Comparison of ENCODE assay signal across 1 cellular context in the genomic region with DNA sequence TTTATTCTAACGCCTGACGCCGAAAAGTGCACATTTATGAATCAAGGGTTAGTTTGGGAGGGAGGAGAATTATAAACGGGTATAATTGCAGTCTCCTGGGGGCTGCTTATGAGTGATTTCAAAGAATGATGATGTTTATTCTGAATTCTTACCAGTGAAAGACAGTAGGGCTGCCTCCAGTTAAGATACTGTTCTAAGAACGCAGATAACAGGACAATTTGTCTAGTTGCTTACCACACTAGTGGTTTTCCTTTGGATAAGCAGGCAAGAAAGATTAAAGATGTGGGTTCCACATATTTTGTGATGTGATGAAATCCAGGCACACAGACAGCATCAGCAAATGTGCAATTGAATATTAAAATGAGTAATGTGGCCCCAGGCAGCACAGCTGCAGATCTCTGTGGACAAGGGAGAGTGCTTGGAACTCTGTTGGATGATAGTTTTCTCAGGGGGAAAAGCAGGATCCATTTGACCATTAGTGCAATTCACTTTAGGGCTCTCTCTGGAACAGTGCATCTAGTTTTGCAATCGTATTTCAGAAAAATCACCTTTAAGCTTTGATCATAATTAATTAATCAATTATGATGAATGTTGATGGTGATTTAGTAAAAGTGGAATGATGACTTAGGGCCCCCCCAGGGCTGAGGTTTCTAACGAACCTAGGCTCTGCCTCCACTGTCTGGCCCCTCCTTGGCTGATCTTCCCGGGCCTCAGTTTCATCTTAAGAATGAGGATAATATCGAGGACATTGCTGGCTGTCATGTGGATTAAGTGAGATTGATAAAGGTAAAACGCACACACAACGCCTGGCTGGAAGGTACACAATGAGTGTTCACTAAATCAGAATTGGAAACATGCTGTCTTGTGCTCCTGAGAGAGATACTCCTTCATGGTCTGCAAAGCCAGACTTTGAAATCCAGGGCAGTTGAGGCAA.
TF ChIP-seq lines count a peak whose summit lies in the region.

No MANE protein-coding gene starts in this region.

TF ChIP-seq in HEK293, 187 proteins besides CTCF, POLR2A, EP300 and RAD21 (continued from another document and continues in another):
- TF ChIP-seq ZNF426 (tag by site-specific recombination; IDR thresholded peaks at IDR 0.05) (no peak), RBAK (tag by site-specific recombination; IDR thresholded peaks at IDR 0.05) (no peak), ZNF701 (tag by site-specific recombination; IDR thresholded peaks at IDR 0.05) (no peak), SP7 (tag by site-specific recombination; IDR thresholded peaks at IDR 0.05) (peak; percentile 93), ZBTB8A (tag by site-specific recombination; IDR thresholded peaks at IDR 0.05) (no peak), KLF10 (tag by site-specific recombination; IDR thresholded peaks at IDR 0.05) (0 out of 2 replicates have a peak, but pooled peaks have one; percentile 32), ZNF660 (tag by site-specific recombination; IDR thresholded peaks at IDR 0.05) (no peak), ZEB2 (tag by site-specific recombination; IDR thresholded peaks at IDR 0.05) (peak; percentile 85), ZNF658 (tag by site-specific recombination; IDR thresholded peaks at IDR 0.05) (no peak), ZNF791 (tag by site-specific recombination; IDR thresholded peaks at IDR 0.05) (no peak), ZNF792 (tag by site-specific recombination; IDR thresholded peaks at IDR 0.05) (no peak), ZNF221 (tag by site-specific recombination; IDR thresholded peaks at IDR 0.05; ENCODE audit: borderline replicate concordance) (no peak), ZNF473 (tag by site-specific recombination; IDR thresholded peaks at IDR 0.05) (no peak), REPIN1 (tag by site-specific recombination; IDR thresholded peaks at IDR 0.05; ENCODE audit: low read depth) (no peak), ZNF266 (tag by site-specific recombination; IDR thresholded peaks at IDR 0.05; ENCODE audit: low read depth) (no peak), ZBTB17 (tag by site-specific recombination; IDR thresholded peaks at IDR 0.05) (peak; percentile 64), ZNF324 (tag by site-specific recombination; IDR thresholded peaks at IDR 0.05) (no peak), ZIC2 (tag by site-specific recombination; IDR thresholded peaks at IDR 0.05) (peak; percentile 48; the same call in 1 of the 2 replicates), PRDM1 (tag by site-specific recombination; IDR thresholded peaks at IDR 0.05) (peak; percentile 46; the same call in 1 of the 2 replicates), ZBTB21 (tag by site-specific recombination; IDR thresholded peaks at IDR 0.05) (no peak), ZNF623 (tag by site-specific recombination; IDR thresholded peaks at IDR 0.05) (no peak), ZNF366 (tag by site-specific recombination; conservative IDR thresholded peaks at IDR 0.05) (0 out of 2 replicates have a peak, but pooled peaks have one; percentile 10), ZNF292 (tag by site-specific recombination; IDR thresholded peaks at IDR 0.05; ENCODE audit: borderline replicate concordance, low read depth) (no peak), ZNF521 (tag by site-specific recombination; IDR thresholded peaks at IDR 0.05) (no peak), FEZF1 (tag by site-specific recombination; IDR thresholded peaks at IDR 0.05) (peak; percentile 54; the same call in 1 of the 2 replicates), YY2 (tag by site-specific recombination; IDR thresholded peaks at IDR 0.05) (no peak), MYNN (tag by site-specific recombination; IDR thresholded peaks at IDR 0.05; ENCODE audit: borderline replicate concordance) (no peak), ZNF114 (tag by site-specific recombination; IDR thresholded peaks at IDR 0.05) (no peak), ZNF423 (tag by site-specific recombination; IDR thresholded peaks at IDR 0.05) (no peak), ZBTB48 (tag by site-specific recombination; IDR thresholded peaks at IDR 0.05) (no peak), ZNF133 (tag by site-specific recombination; IDR thresholded peaks at IDR 0.05) (no peak), ZNF175 (tag by site-specific recombination; IDR thresholded peaks at IDR 0.05) (no peak), SALL2 (tag by site-specific recombination; IDR thresholded peaks at IDR 0.05; ENCODE audit: borderline replicate concordance) (no peak), GLIS2 (tag by site-specific recombination; IDR thresholded peaks at IDR 0.05) (no peak), TRIM28 (IDR thresholded peaks at IDR 0.05; ENCODE audit: borderline replicate concordance, low read length) (peak; percentile 59), ZNF274 (IDR thresholded peaks at IDR 0.05; ENCODE audit: low read length) (no peak), ZNF274 (tag by site-specific recombination; IDR thresholded peaks at IDR 0.05; ENCODE audit: borderline replicate concordance) (no peak), ZNF768 (tag by site-specific recombination; IDR thresholded peaks at IDR 0.05) (no peak)
- TF ChIP-seq, protein P1, sequence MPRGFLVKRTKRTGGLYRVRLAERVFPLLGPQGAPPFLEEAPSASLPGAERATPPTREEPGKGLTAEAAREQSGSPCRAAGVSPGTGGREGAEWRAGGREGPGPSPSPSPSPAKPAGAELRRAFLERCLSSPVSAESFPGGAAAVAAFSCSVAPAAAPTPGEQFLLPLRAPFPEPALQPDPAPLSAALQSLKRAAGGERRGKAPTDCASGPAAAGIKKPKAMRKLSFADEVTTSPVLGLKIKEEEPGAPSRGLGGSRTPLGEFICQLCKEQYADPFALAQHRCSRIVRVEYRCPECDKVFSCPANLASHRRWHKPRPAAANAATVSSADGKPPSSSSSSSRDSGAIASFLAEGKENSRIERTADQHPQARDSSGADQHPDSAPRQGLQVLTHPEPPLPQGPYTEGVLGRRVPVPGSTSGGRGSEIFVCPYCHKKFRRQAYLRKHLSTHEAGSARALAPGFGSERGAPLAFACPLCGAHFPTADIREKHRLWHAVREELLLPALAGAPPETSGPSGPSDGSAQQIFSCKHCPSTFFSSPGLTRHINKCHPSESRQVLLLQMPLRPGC (tag by site-specific recombination; IDR thresholded peaks at IDR 0.05), result peak; percentile 12; the same call in 1 of the 2 replicates
- TF ChIP-seq, protein P2, sequence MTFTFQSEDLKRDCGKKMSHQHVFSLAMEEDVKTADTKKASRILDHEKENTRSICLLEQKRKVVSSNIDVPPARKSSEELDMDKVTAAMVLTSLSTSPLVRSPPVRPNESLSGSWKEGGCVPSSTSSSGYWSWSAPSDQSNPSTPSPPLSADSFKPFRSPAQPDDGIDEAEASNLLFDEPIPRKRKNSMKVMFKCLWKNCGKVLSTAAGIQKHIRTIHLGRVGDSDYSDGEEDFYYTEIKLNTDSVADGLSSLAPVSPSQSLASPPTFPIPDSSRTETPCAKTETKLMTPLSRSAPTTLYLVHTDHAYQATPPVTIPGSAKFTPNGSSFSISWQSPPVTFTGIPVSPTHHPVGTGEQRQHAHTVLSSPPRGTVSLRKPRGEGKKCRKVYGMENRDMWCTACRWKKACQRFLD (tag by site-specific recombination; IDR thresholded peaks at IDR 0.05), result no peak
- TF ChIP-seq, protein P3, sequence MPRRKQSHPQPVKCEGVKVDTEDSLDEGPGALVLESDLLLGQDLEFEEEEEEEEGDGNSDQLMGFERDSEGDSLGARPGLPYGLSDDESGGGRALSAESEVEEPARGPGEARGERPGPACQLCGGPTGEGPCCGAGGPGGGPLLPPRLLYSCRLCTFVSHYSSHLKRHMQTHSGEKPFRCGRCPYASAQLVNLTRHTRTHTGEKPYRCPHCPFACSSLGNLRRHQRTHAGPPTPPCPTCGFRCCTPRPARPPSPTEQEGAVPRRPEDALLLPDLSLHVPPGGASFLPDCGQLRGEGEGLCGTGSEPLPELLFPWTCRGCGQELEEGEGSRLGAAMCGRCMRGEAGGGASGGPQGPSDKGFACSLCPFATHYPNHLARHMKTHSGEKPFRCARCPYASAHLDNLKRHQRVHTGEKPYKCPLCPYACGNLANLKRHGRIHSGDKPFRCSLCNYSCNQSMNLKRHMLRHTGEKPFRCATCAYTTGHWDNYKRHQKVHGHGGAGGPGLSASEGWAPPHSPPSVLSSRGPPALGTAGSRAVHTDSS (tag by site-specific recombination; IDR thresholded peaks at IDR 0.05), result no peak
- TF ChIP-seq, protein P4, sequence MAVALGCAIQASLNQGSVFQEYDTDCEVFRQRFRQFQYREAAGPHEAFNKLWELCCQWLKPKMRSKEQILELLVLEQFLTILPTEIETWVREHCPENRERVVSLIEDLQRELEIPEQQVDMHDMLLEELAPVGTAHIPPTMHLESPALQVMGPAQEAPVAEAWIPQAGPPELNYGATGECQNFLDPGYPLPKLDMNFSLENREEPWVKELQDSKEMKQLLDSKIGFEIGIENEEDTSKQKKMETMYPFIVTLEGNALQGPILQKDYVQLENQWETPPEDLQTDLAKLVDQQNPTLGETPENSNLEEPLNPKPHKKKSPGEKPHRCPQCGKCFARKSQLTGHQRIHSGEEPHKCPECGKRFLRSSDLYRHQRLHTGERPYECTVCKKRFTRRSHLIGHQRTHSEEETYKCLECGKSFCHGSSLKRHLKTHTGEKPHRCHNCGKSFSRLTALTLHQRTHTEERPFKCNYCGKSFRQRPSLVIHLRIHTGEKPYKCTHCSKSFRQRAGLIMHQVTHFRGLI (tag by site-specific recombination; IDR thresholded peaks at IDR 0.05), result no peak
- TF ChIP-seq, protein P5, sequence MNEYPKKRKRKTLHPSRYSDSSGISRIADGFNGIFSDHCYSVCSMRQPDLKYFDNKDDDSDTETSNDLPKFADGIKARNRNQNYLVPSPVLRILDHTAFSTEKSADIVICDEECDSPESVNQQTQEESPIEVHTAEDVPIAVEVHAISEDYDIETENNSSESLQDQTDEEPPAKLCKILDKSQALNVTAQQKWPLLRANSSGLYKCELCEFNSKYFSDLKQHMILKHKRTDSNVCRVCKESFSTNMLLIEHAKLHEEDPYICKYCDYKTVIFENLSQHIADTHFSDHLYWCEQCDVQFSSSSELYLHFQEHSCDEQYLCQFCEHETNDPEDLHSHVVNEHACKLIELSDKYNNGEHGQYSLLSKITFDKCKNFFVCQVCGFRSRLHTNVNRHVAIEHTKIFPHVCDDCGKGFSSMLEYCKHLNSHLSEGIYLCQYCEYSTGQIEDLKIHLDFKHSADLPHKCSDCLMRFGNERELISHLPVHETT (tag by site-specific recombination; IDR thresholded peaks at IDR 0.05), result peak; percentile 61; the same call in 1 of the 2 replicates
- TF ChIP-seq, protein P6, sequence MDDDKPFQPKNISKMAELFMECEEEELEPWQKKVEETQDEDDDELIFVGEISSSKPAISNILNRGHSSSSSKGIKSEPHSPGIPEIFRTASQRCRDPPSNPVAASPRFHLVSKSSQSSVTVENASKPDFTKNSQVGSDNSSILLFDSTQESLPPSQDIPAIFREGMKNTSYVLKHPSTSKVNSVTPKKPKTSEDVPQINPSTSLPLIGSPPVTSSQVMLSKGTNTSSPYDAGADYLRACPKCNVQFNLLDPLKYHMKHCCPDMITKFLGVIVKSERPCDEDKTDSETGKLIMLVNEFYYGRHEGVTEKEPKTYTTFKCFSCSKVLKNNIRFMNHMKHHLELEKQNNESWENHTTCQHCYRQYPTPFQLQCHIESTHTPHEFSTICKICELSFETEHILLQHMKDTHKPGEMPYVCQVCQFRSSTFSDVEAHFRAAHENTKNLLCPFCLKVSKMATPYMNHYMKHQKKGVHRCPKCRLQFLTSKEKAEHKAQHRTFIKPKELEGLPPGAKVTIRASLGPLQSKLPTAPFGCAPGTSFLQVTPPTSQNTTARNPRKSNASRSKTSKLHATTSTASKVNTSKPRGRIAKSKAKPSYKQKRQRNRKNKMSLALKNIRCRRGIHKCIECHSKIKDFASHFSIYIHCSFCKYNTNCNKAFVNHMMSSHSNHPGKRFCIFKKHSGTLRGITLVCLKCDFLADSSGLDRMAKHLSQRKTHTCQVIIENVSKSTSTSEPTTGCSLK (tag by site-specific recombination; IDR thresholded peaks at IDR 0.05), result no peak
- TF ChIP-seq, protein P7, sequence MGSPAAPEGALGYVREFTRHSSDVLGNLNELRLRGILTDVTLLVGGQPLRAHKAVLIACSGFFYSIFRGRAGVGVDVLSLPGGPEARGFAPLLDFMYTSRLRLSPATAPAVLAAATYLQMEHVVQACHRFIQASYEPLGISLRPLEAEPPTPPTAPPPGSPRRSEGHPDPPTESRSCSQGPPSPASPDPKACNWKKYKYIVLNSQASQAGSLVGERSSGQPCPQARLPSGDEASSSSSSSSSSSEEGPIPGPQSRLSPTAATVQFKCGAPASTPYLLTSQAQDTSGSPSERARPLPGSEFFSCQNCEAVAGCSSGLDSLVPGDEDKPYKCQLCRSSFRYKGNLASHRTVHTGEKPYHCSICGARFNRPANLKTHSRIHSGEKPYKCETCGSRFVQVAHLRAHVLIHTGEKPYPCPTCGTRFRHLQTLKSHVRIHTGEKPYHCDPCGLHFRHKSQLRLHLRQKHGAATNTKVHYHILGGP (tag by site-specific recombination; IDR thresholded peaks at IDR 0.05), result no peak
- TF ChIP-seq, protein P8, sequence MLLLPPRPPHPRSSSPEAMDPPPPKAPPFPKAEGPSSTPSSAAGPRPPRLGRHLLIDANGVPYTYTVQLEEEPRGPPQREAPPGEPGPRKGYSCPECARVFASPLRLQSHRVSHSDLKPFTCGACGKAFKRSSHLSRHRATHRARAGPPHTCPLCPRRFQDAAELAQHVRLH (tag by site-specific recombination; IDR thresholded peaks at IDR 0.05), result no peak
- TF ChIP-seq, protein P9, sequence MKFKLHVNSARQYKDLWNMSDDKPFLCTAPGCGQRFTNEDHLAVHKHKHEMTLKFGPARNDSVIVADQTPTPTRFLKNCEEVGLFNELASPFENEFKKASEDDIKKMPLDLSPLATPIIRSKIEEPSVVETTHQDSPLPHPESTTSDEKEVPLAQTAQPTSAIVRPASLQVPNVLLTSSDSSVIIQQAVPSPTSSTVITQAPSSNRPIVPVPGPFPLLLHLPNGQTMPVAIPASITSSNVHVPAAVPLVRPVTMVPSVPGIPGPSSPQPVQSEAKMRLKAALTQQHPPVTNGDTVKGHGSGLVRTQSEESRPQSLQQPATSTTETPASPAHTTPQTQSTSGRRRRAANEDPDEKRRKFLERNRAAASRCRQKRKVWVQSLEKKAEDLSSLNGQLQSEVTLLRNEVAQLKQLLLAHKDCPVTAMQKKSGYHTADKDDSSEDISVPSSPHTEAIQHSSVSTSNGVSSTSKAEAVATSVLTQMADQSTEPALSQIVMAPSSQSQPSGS (tag by site-specific recombination; IDR thresholded peaks at IDR 0.05; ENCODE audit: low read depth), result no peak
- TF ChIP-seq, protein P10, sequence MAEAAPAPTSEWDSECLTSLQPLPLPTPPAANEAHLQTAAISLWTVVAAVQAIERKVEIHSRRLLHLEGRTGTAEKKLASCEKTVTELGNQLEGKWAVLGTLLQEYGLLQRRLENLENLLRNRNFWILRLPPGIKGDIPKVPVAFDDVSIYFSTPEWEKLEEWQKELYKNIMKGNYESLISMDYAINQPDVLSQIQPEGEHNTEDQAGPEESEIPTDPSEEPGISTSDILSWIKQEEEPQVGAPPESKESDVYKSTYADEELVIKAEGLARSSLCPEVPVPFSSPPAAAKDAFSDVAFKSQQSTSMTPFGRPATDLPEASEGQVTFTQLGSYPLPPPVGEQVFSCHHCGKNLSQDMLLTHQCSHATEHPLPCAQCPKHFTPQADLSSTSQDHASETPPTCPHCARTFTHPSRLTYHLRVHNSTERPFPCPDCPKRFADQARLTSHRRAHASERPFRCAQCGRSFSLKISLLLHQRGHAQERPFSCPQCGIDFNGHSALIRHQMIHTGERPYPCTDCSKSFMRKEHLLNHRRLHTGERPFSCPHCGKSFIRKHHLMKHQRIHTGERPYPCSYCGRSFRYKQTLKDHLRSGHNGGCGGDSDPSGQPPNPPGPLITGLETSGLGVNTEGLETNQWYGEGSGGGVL (tag by site-specific recombination; IDR thresholded peaks at IDR 0.05), result no peak
